ENCODE assay signal across 22 cellular contexts in genomic region chr6:127522714-127523113, GRCh38. TPM values are rescaled to one million over a fixed set of nuclear protein-coding genes. Genes with fewer than 3 reads are reported as not detected.
"Had no signal": no experiment of that assay in that cellular context is flagged by ENCODE, and none has a peak within 500 bp of the region (broad histone marks: within the 10 kb centered on the region; RNA-seq: fewer than 3 reads in every experiment).

No MANE protein-coding gene starts in this region.

- H3K36me3 ChIP-seq: SJCRH30 had no signal

- H3K27ac ChIP-seq: KMS-11, RWPE1, SJCRH30 had no signal

- DNase-seq: Kasumi-1, MM.1S, NCI-H1092 treated with DMSO at 0.1 percent for 48 hours, NCI-H1436, NCI-H187 treated with DMSO at 0.1 percent for 48 hours, NCI-H2029 treated with DMSO at 0.1 percent for 48 hours, NCI-H2171 treated with DMSO at 0.1 percent for 48 hours, NCI-H226, NCI-H446, NCI-H510A, NCI-H524 treated with DMSO at 0.1 percent for 48 hours, NCI-H69, NCI-H774, SHP77, SJCRH30, T-helper 1 cell had no signal

- H3K4me1 ChIP-seq: SJCRH30 had no signal

- H3K4me3 ChIP-seq: K562, SJCRH30 had no signal

- ATAC-seq: K562, SK-N-SH treated with all-trans-retinoic acid at 6 μM for 48 hours had no signal

- H3K27me3 ChIP-seq: SJCRH30 had no signal

RNA-seq across cellular contexts. Expression of gene C6orf58, which starts 54.3 kb away (rescaled TPM):
- total RNA-seq: HT1080, K562, SJCRH30 had no signal
- polyA plus RNA-seq: IgD-negative memory B cell had no signal
